ENCODE assay signal across 8 cellular contexts in genomic region chrX:140764401-140764919, GRCh38. TPM values are rescaled to one million over a fixed set of nuclear protein-coding genes. Genes with fewer than 3 reads are reported as not detected.
DNase-seq lines count a peak whose midpoint lies in the region; ATAC-seq and TF ChIP-seq lines count a peak whose summit lies in the region.

No MANE protein-coding gene starts in this region.

- no peaks in the 10 kb centered on the region for H3K36me3 ChIP-seq in heart left ventricle

- H3K4me3 ChIP-seq in heart left ventricle (peak overlapping the region in 11 of 12 donors; percentile 7 to 59 (median 45)), retinal pigment epithelial cell (ENCODE audit: low read length) (peak overlapping the region; percentile 59), lower leg skin (ENCODE audit: low read depth, poor library complexity, severe bottlenecking) (no peak overlapping the region)

- 1 to 50% (median 16%) methylated on average over 29 to 31 of the region's 31 CpGs for WGBS in heart left ventricle, 4 donors
- 0 to 31% methylated on average over 16 to 31 of the region's 31 CpGs for WGBS in lower leg skin, 2 donors

- peak overlapping the region in 1 of 12 donors; percentile 9 for H3K27ac ChIP-seq in heart left ventricle

- H3K27ac Mint-ChIP-seq in WTC11: no peak overlapping the region

- peaks cover 0 to 43% (median 0%) of the 10 kb centered on the region in 9 donors for H3K27me3 ChIP-seq in heart left ventricle

- H3K9me3 Mint-ChIP-seq in WTC11: no peaks in the 10 kb centered on the region

- no peaks in the 10 kb centered on the region for H3K9me3 ChIP-seq in heart left ventricle

- CTCF ChIA-PET in WTC11 (lab: Charles Lee): interaction anchor here (1.3 to 1.9 kb wide), 2 partner anchors 13 to 514 kb away, joined by 4 to 9 read pairs; no protein-coding TSS in a partner anchor

- ATAC-seq in WTC11 (peak; percentile 92), heart left ventricle (peak in 2 of 4 donors; percentile 77 to 82), GM18868 (IDR thresholded peaks at IDR 0.05; ENCODE audit: unreplicated experiment) (no peak), HG03354 (IDR thresholded peaks at IDR 0.05; ENCODE audit: poor library complexity, severe bottlenecking, unreplicated experiment) (no peak)

- H3K4me1 ChIP-seq in heart left ventricle: no peaks in the 10 kb centered on the region

- intact Hi-C loops in heart left ventricle (cut with DNase I) (loop anchor here in 1 of 10 donors (10.0 kb wide), 1 partner anchor 510 kb away; no protein-coding TSS in a partner anchor), lower leg skin (cut with DNase I; ENCODE audit: low total_unique reads) (no loop called here)

- DNase-seq in NCI-H1092 treated with DMSO at 0.1 percent for 48 hours (lab: John Stamatoyannopoulos, UW) (peak; percentile 3), NCI-H1092 (lab: John Stamatoyannopoulos, UW) (no peak), WTC11 (ENCODE audit: low spot score) (peak; percentile 49), heart left ventricle (peak in 4 of 5 donors; percentile 14 to 53 (median 38)), retinal pigment epithelial cell (ENCODE audit: low read depth) (no peak), lower leg skin (ENCODE audit: low spot score in 2 of 2) (no peak)

- TF ChIP-seq CTCF in WTC11 (IDR thresholded peaks at IDR 0.05) (no peak), heart left ventricle (IDR thresholded peaks at IDR 0.05) (no peak), retinal pigment epithelial cell (conservative IDR thresholded peaks at IDR 0.05; ENCODE audit: low read depth, low read length) (no peak), lower leg skin (IDR thresholded peaks at IDR 0.05) (no peak)

- H3K27me3 Mint-ChIP-seq in WTC11 (ENCODE audit: low read depth): peaks cover 27% of the 10 kb centered on the region

- peaks cover 16% of the 10 kb centered on the region for H3K4me1 Mint-ChIP-seq in WTC11

- TF ChIP-seq POLR2A in heart left ventricle (IDR thresholded peaks at IDR 0.05) (no peak), lower leg skin (IDR thresholded peaks at IDR 0.05) (no peak)

- POLR2A ChIA-PET in WTC11 (lab: Charles Lee): interaction anchor here (1.0 kb wide), 1 partner anchor 57 kb away, joined by 3 read pairs; no protein-coding TSS in a partner anchor

- peak overlapping the region; percentile 70 for H3K4me3 Mint-ChIP-seq in WTC11

- H3K36me3 Mint-ChIP-seq in WTC11: peaks cover under 1% of the 10 kb centered on the region; the same call in 1 of the 2 replicates

TF ChIP-seq in WTC11, 78 proteins besides CTCF, POLR2A, EP300 and RAD21:
- TF ChIP-seq TCF7 (CRISPR knock-in tag; IDR thresholded peaks at IDR 0.05; ENCODE audit: low read depth): no peak
- TF ChIP-seq PREB (CRISPR knock-in tag; IDR thresholded peaks at IDR 0.05; ENCODE audit: borderline replicate concordance): no peak
- TF ChIP-seq PRDM15 (CRISPR knock-in tag; IDR thresholded peaks at IDR 0.05): no peak
- TF ChIP-seq ZNF138 (CRISPR knock-in tag; conservative IDR thresholded peaks at IDR 0.05): no peak
- peak; percentile 46; the same call in 1 of the 2 replicates for TF ChIP-seq MAX (CRISPR knock-in tag; IDR thresholded peaks at IDR 0.05)
- TF ChIP-seq SP1 (CRISPR knock-in tag; conservative IDR thresholded peaks at IDR 0.05): peak; percentile 36; the same call in 1 of the 2 replicates

RNA-seq across cellular contexts. Expression of gene LINC00632, which starts 54.9 kb away (rescaled TPM):
- total RNA-seq in WTC11 (2021) (29.7 to 43.6 TPM (median 42.0 TPM) in 3 replicates), heart left ventricle (100 to 1,000 TPM in 3 of 9 donors, 10 to 100 TPM in 6; 36.3 to 716 (median 59.1) TPM), lower leg skin (10 to 100 TPM; 25.2 to 81.7 (median 63.1) TPM)
- polyA plus RNA-seq in heart left ventricle: 10 to 100 TPM in 1 of 2 donors, 1 to 10 TPM in 1; 4.7 to 14.9 TPM

Comparison
In these comparisons a context has a peak if more than half of its experiments do, and no peak if none do; other contexts are left out.
1. DNase-seq: peak in NCI-H1092 treated with DMSO at 0.1 percent for 48 hours (single experiment), WTC11 (single experiment) and heart left ventricle (4 of 5); none in NCI-H1092 (single experiment), retinal pigment epithelial cell (single experiment) and lower leg skin (0 of 2).